Comparison of ENCODE assay signal across 13 cellular contexts in genomic region chr21:42093991-42094417, GRCh38. TPM values are rescaled to one million over a fixed set of nuclear protein-coding genes. Genes with fewer than 3 reads are reported as not detected.
DNase-seq lines count a peak whose midpoint lies in the region; TF ChIP-seq lines count a peak whose summit lies in the region.
"Had no signal": no experiment of that assay in that cellular context is flagged by ENCODE, and none has a peak within 500 bp of the region (broad histone marks: within the 10 kb centered on the region; RNA-seq: fewer than 3 reads in every experiment).

No MANE protein-coding gene starts in this region.

- TF ChIP-seq CTCF in coronary artery (IDR thresholded peaks at IDR 0.05) (no peak), neural crest cell (conservative IDR thresholded peaks at IDR 0.05) (no peak)

- peak overlapping the region; percentile 53 for H3K27ac Mint-ChIP-seq in neural crest cell (ENCODE audit: unreplicated experiment)
- H3K27ac Mint-ChIP-seq: activated T-helper 2 cell treated with anti-CD3 and anti-CD28 coated beads, Interferon-gamma antibody, Interleukin-2, Interleukin-4, amounts not matched to agents 10 μg/mL and 5 μg/mL and 100 μg/mL, durations not matched to agents 14 hours and 24 hours and 36 hours had no signal

- H3K27me3 Mint-ChIP-seq in neural crest cell (ENCODE audit: low read depth), result peaks cover 11% of the 10 kb centered on the region

- in situ Hi-C loops in Caki2 (cut with HindIII; ENCODE audit: low pct_unique_long_range_greater_than_20kb, low sequenced_read_pairs), result no loop called here

- H3K27ac ChIP-seq in coronary artery, result peak overlapping the region; percentile 81 to 83
- H3K27ac ChIP-seq in SJCRH30, result no peak overlapping the region
- H3K27ac ChIP-seq: neutrophil had no signal

- H3K27me3 ChIP-seq in SJCRH30, result no peaks in the 10 kb centered on the region

- H3K9me3 ChIP-seq in SJCRH30 (replicated peaks), result 0 out of 2 replicates have a peak, but pooled peaks cover 4% of the 10 kb centered on the region
- H3K9me3 ChIP-seq: neutrophil had no signal

- H3K4me3 ChIP-seq in coronary artery (no peak overlapping the region), SJCRH30 (no peak overlapping the region)

- peaks cover 2% of the 10 kb centered on the region for H3K9me3 Mint-ChIP-seq in neural crest cell

- no peaks in the 10 kb centered on the region for H3K4me1 ChIP-seq in SJCRH30

- DNase-seq in Caki2 (ENCODE audit: low read depth) (peak; percentile 96), NCI-H226 (peak; percentile 90), coronary artery (ENCODE audit: low spot score) (peak; percentile 91), neural crest cell (ENCODE audit: low read depth, low spot score) (no peak), NCI-H2227 treated with DMSO at 0.1 percent for 48 hours (lab: John Stamatoyannopoulos, UW) (no peak), cortex of kidney (lab: John Stamatoyannopoulos, UW) (no peak), SJCRH30 (no peak)
- DNase-seq in activated T-cell treated with anti-CD3 and anti-CD28 coated beads, Interleukin-2, amount 50 U/mL, for 48 hours, result no peak
- DNase-seq: NCI-H1417 treated with DMSO at 0.1 percent for 48 hours, SW 1271 had no signal

- H3K4me3 Mint-ChIP-seq in neural crest cell, result no peak overlapping the region

- H3K36me3 ChIP-seq in SJCRH30, result no peaks in the 10 kb centered on the region
- H3K36me3 ChIP-seq: neutrophil had no signal

- peaks cover 16% of the 10 kb centered on the region for H3K4me1 Mint-ChIP-seq in neural crest cell

- H3K36me3 Mint-ChIP-seq in neural crest cell (ENCODE audit: low read depth), result peaks cover 2% of the 10 kb centered on the region

RNA-seq across cellular contexts. Expression of gene UMODL1, which starts 22.9 kb away (rescaled TPM):
- not detected in 2 replicates for total RNA-seq in Caki2 (2014; rRNA removed; shearing (Covaris generic); ENCODE audit: low replicate concordance)
- total RNA-seq in neural crest cell, result not detected in 2 replicates
- total RNA-seq in SJCRH30 (2014; rRNA removed; shearing (Covaris generic)), result 0.30 and 0.79 TPM in 2 replicates
- total RNA-seq: activated T-helper 2 cell treated with anti-CD3 and anti-CD28 coated beads, Interferon-gamma antibody, Interleukin-2, Interleukin-4, amounts not matched to agents 10 μg/mL and 5 μg/mL and 100 μg/mL, durations not matched to agents 14 hours and 24 hours and 36 hours; frontal cortex had no signal

Comparison
In these comparisons a context has a peak if more than half of its experiments do, and no peak if none do; other contexts are left out.
1. DNase-seq: peak in Caki2 (single experiment), NCI-H226 (single experiment) and coronary artery (single experiment); none in neural crest cell (single experiment), NCI-H2227 treated with DMSO at 0.1 percent for 48 hours (single experiment), cortex of kidney (single experiment), SJCRH30 (0 of 2) and activated T-cell treated with anti-CD3 and anti-CD28 coated beads, Interleukin-2, amount 50 U/mL, for 48 hours (0 of 2).